10 cellular contexts compared by ENCODE assay signal in genomic region chr9:134551657-134552348, GRCh38.
A peak's percentile ranks its signal among the peaks of the same experiment; 100 is the strongest.
DNase-seq lines count a peak whose midpoint lies in the region; TF ChIP-seq lines count a peak whose summit lies in the region.
"Had no signal": no experiment of that assay in that cellular context is flagged by ENCODE, and none has a peak within 500 bp of the region (broad histone marks: within the 10 kb centered on the region; RNA-seq: fewer than 3 reads in every experiment).

No MANE protein-coding gene starts in this region.

- BruUV-seq in mammary epithelial cell (replicated peaks; lab: Mats Ljungman, UMichigan) = no TSS peak

- no peak overlapping the region for H3K4me3 Mint-ChIP-seq in immature natural killer cell
- H3K4me3 Mint-ChIP-seq in glutamatergic neuron (ENCODE audit: unreplicated experiment) = no peak overlapping the region

- no peaks in the 10 kb centered on the region for H3K27me3 ChIP-seq in mammary epithelial cell (ENCODE audit: insufficient read depth, low read length)

- H3K27ac Mint-ChIP-seq in immature natural killer cell (no peak overlapping the region), glutamatergic neuron (ENCODE audit: unreplicated experiment) (no peak overlapping the region)

- no peaks in the 10 kb centered on the region for H3K36me3 ChIP-seq in mammary epithelial cell (ENCODE audit: insufficient read depth, low read length)

- peaks cover 19% of the 10 kb centered on the region for H3K9me3 ChIP-seq in mammary epithelial cell (replicated peaks; ENCODE audit: insufficient read depth, low read length)

- H4K20me1 ChIP-seq in mammary epithelial cell (ENCODE audit: insufficient read depth, low read length) = no peaks in the 10 kb centered on the region

- H3K4me3 ChIP-seq in AG04449 (ENCODE audit: low read depth, low read length) (no peak overlapping the region), mammary epithelial cell (replicated peaks in 1 of 3; ENCODE audit: insufficient read depth in 1 of 3, low read depth in 2 of 3, low read length in 3 of 3) (no peak overlapping the region)

- H3K9me3 Mint-ChIP-seq in immature natural killer cell = no peaks in the 10 kb centered on the region
- peaks cover 4% of the 10 kb centered on the region for H3K9me3 Mint-ChIP-seq in glutamatergic neuron (ENCODE audit: unreplicated experiment)

- peaks cover 0 to 4% (median 2%) of the 10 kb centered on the region in 3 donors for H3K27me3 Mint-ChIP-seq in immature natural killer cell (ENCODE audit: low read depth in 3 of 3)
- peaks cover 7% of the 10 kb centered on the region for H3K27me3 Mint-ChIP-seq in glutamatergic neuron (ENCODE audit: unreplicated experiment)

- POLR2A ChIA-PET in AG04449 (lab: Yijun Ruan, JAX) = interaction anchor here (0.6 to 1.6 kb wide), 3 partner anchors 49 to 95 kb away, joined by 3 to 6 read pairs (median 4); no protein-coding TSS in a partner anchor

- CTCF ChIA-PET in AG04449 (lab: Yijun Ruan, JAX) (interaction anchor here (1.0 to 1.8 kb wide), 4 partner anchors 50 to 146 kb away, joined by 3 to 5 read pairs (median 4); no protein-coding TSS in a partner anchor), mammary epithelial cell (lab: Charles Lee; ENCODE audit: low non-redundant PET) (no interaction called here)

- H3K36me3 Mint-ChIP-seq in immature natural killer cell (no peaks in the 10 kb centered on the region), glutamatergic neuron (ENCODE audit: unreplicated experiment) (peaks cover 6% of the 10 kb centered on the region)

- intact Hi-C loops in mammary epithelial cell (cut with micrococcal nuclease) = no loop called here

- in situ Hi-C loops in mammary epithelial cell (cut with MboI; ENCODE audit: low sequenced_read_pairs in 2 of 2) = no loop called here

- H2AFZ ChIP-seq in mammary epithelial cell (ENCODE audit: low read depth, low read length) = peak overlapping the region; percentile 39

- H3K79me2 ChIP-seq in mammary epithelial cell (ENCODE audit: insufficient read depth, low read length) = no peaks in the 10 kb centered on the region

- DNase-seq in AG04449 (ENCODE audit: low read depth, low spot score) (peak; percentile 59), KG1 (lab: John Stamatoyannopoulos, UW) (peak; percentile 52), mammary epithelial cell (peak; percentile 46), medulla oblongata (ENCODE audit: extremely low spot score) (peak; percentile 68), SHP77 treated with DMSO at 0.1 percent for 48 hours (lab: John Stamatoyannopoulos, UW) (no peak), immature natural killer cell (no peak), glutamatergic neuron (no peak)
- DNase-seq in stimulated activated CD4-positive, alpha-beta T cell treated with anti-CD3 and anti-CD28 coated beads, Interleukin-2, amount 100 ng/mL, for 48 hours = no peak
- DNase-seq: activated CD4-positive, alpha-beta T cell treated with anti-CD3 and anti-CD28 coated beads for 4 hours; MM.1S had no signal

- no peak overlapping the region for H3K27ac ChIP-seq in mammary epithelial cell (ENCODE audit: insufficient read depth, low read depth, low read length)

- peak overlapping the region; percentile 9 for H3K4me2 ChIP-seq in mammary epithelial cell (ENCODE audit: insufficient read depth, low read depth, low read length)

- WGBS in mammary epithelial cell (ENCODE audit: low coverage, missing lambda C conversion rate) = 39% methylated on average over 14 of the region's 24 CpGs

- H3K9ac ChIP-seq in mammary epithelial cell (ENCODE audit: insufficient read depth, low read length) = no peak overlapping the region

- dilution Hi-C loops in mammary epithelial cell (cut with HindIII; ENCODE audit: low sequenced_read_pairs) = no loop called here

- H3K4me1 ChIP-seq in mammary epithelial cell (ENCODE audit: insufficient read depth, low read length) = peaks cover 2% of the 10 kb centered on the region

- H3K4me1 Mint-ChIP-seq in immature natural killer cell = no peaks in the 10 kb centered on the region
- peaks cover 25% of the 10 kb centered on the region for H3K4me1 Mint-ChIP-seq in glutamatergic neuron (ENCODE audit: low read depth, unreplicated experiment)

- TF ChIP-seq CTCF in AG04449 (IDR thresholded peaks at IDR 0.05; ENCODE audit: insufficient read depth, low read length, missing control alignments) (peak; percentile 6), mammary epithelial cell (conservative IDR thresholded peaks at IDR 0.05 in 1 of 2, IDR thresholded peaks at IDR 0.05 in 1 of 2; ENCODE audit: extremely low read depth in 1 of 2, insufficient read depth in 1 of 2, low read depth in 1 of 2, low read length in 2 of 2) (no peak), glutamatergic neuron (IDR thresholded peaks at IDR 0.05; ENCODE audit: partially characterized antibody, unreplicated experiment) (no peak)

Comparison
In these comparisons a context has a peak if more than half of its experiments do, and no peak if none do; other contexts are left out.
1. DNase-seq: peak in AG04449 (single experiment), KG1 (single experiment), mammary epithelial cell (single experiment) and medulla oblongata (single experiment); none in SHP77 treated with DMSO at 0.1 percent for 48 hours (single experiment), immature natural killer cell (0 of 3), glutamatergic neuron (single experiment) and stimulated activated CD4-positive, alpha-beta T cell treated with anti-CD3 and anti-CD28 coated beads, Interleukin-2, amount 100 ng/mL, for 48 hours (0 of 2).